27 cellular contexts compared by ENCODE assay signal in genomic region chr6:166877349-166877748, GRCh38.
"Had no signal": no experiment of that assay in that cellular context is flagged by ENCODE, and none has a peak within 500 bp of the region (broad histone marks: within the 10 kb centered on the region; RNA-seq: fewer than 3 reads in every experiment).

No MANE protein-coding gene starts in this region.

- H3K36me3 Mint-ChIP-seq: natural killer cell treated with Interleukin-12 subunit alpha and Interleukin-12 subunit beta and Interleukin-15 and Interleukin-18, amount 100 ng/mL, for 72 hours had no signal

- H3K27me3 Mint-ChIP-seq: stimulated activated naive B cell treated with anti-CD40 and anti-IgM and Interleukin-4, amounts not matched to agents 10 μg/mL and 1 μg/mL and 100 μg/mL, for 72 hours had no signal

- H3K4me1 Mint-ChIP-seq: immature natural killer cell; stimulated activated naive B cell treated with anti-CD40 and anti-IgM and Interleukin-4, amounts not matched to agents 10 μg/mL and 1 μg/mL and 100 μg/mL, for 72 hours had no signal

- H3K36me3 ChIP-seq: left lung, lower lobe of right lung, ovary, right atrium auricular region, stomach, thyroid gland, transverse colon, upper lobe of left lung, vagina had no signal

- H3K27ac ChIP-seq: left lung, lower lobe of right lung, ovary, right atrium auricular region, skin epidermis, stomach, testis, thyroid gland, transverse colon, upper lobe of left lung, vagina had no signal

- H3K9me3 ChIP-seq: left lung, lower lobe of right lung, mucosa of descending colon, ovary, right atrium auricular region, stomach, testis, thyroid gland, transverse colon, upper lobe of left lung, vagina had no signal

- H3K27ac Mint-ChIP-seq: immature natural killer cell; naive thymus-derived CD4-positive, alpha-beta T cell; natural killer cell treated with Interleukin-12 subunit alpha and Interleukin-12 subunit beta and Interleukin-15 and Interleukin-18, amount 100 ng/mL, for 72 hours; progenitor cell of endocrine pancreas; stimulated activated naive B cell treated with anti-CD40 and anti-IgM and Interleukin-4, amounts not matched to agents 10 μg/mL and 1 μg/mL and 100 μg/mL, for 72 hours had no signal

- H3K27me3 ChIP-seq: left lung, ovary, right atrium auricular region, stomach, testis, thyroid gland, transverse colon, upper lobe of left lung, vagina had no signal

- ATAC-seq: left colon; left lung; lower lobe of right lung; mucosa of descending colon; naive thymus-derived CD4-positive, alpha-beta T cell; natural killer cell treated with Interleukin-12 subunit alpha and Interleukin-12 subunit beta and Interleukin-15 and Interleukin-18, amount 100 ng/mL, for 72 hours; sciatic nerve; stimulated activated naive B cell treated with anti-CD40 and anti-IgM and Interleukin-4, amounts not matched to agents 10 μg/mL and 1 μg/mL and 100 μg/mL, for 72 hours; stimulated activated naive CD8-positive, alpha-beta T cell treated with anti-CD3 and anti-CD28 coated beads, Interleukin-15, Interleukin-2, amounts not matched to agents 100 U/mL and 50 U/mL, for 24 hours had no signal

- H3K4me3 ChIP-seq: left lung, lower lobe of right lung, mucosa of descending colon, ovary, right atrium auricular region, skin epidermis, stomach, testis, thyroid gland, transverse colon, upper lobe of left lung, vagina had no signal

- H3K4me1 ChIP-seq: left lung, lower lobe of right lung, right atrium auricular region, testis, thyroid gland, upper lobe of left lung, vagina had no signal

- H3K4me3 Mint-ChIP-seq: immature natural killer cell; naive thymus-derived CD4-positive, alpha-beta T cell; natural killer cell treated with Interleukin-12 subunit alpha and Interleukin-12 subunit beta and Interleukin-15 and Interleukin-18, amount 100 ng/mL, for 72 hours; stimulated activated naive B cell treated with anti-CD40 and anti-IgM and Interleukin-4, amounts not matched to agents 10 μg/mL and 1 μg/mL and 100 μg/mL, for 72 hours had no signal

- H3K9me3 Mint-ChIP-seq: natural killer cell treated with Interleukin-12 subunit alpha and Interleukin-12 subunit beta and Interleukin-15 and Interleukin-18, amount 100 ng/mL, for 72 hours had no signal

- DNase-seq: hypothalamus; immature natural killer cell; kidney; left colon; left lung; lower lobe of right lung; midbrain; mucosa of descending colon; naive thymus-derived CD4-positive, alpha-beta T cell; ovary; stimulated activated CD4-positive, alpha-beta T cell treated with anti-CD3 and anti-CD28 coated beads, Interleukin-12 subunit alpha, Interleukin-12 subunit beta, amount 100 ng/mL, for 4 hours; stimulated activated CD4-positive, alpha-beta T cell treated with anti-CD3 and anti-CD28 coated beads, Interleukin-15, amount 100 ng/mL, for 24 hours; stimulated activated CD4-positive, alpha-beta T cell treated with anti-CD3 and anti-CD28 coated beads, Interleukin-2, amount 100 ng/mL, for 24 hours; stimulated activated CD4-positive, alpha-beta T cell treated with anti-CD3 and anti-CD28 coated beads, Interleukin-4, amount 100 ng/mL, for 1 hour; stimulated activated naive B cell treated with anti-CD40 and anti-IgM and Interleukin-4, amounts not matched to agents 10 μg/mL and 1 μg/mL and 100 μg/mL, for 72 hours; stimulated activated naive CD8-positive, alpha-beta T cell treated with anti-CD3 and anti-CD28 coated beads, Interleukin-15, Interleukin-2, amounts not matched to agents 100 U/mL and 50 U/mL, for 24 hours; stomach; testis; thyroid gland; transverse colon; upper lobe of left lung had no signal
